Comparison of ENCODE assay signal across 9 cellular contexts in genomic region chr1:86419277-86419903, GRCh38. TPM values are rescaled to one million over a fixed set of nuclear protein-coding genes. Genes with fewer than 3 reads are reported as not detected.
A peak's percentile ranks its signal among the peaks of the same experiment; 100 is the strongest.
DNase-seq lines count a peak whose midpoint lies in the region; ATAC-seq, FAIRE-seq and TF ChIP-seq lines count a peak whose summit lies in the region.
"Had no signal": no experiment of that assay in that cellular context is flagged by ENCODE, and none has a peak within 500 bp of the region (broad histone marks: within the 10 kb centered on the region; RNA-seq: fewer than 3 reads in every experiment).

No MANE protein-coding gene starts in this region.

- in situ Hi-C loops in K562 (cut with MboI): no loop called here

- POLR2A ChIA-PET in PC-9 (lab: Charles Lee; ENCODE audit: unreplicated experiment): no interaction called here
- POLR2A ChIA-PET in K562 (lab: Yijun Ruan, JAX): no interaction called here

- CTCF ChIA-PET in PC-9 (lab: Charles Lee) (no interaction called here), K562 (lab: Yijun Ruan, JAX; ENCODE audit: low intra/inter-chr PET ratio) (interaction anchor here (1.1 to 1.5 kb wide), 5 partner anchors 39 to 89 kb away, joined by 3 to 9 read pairs (median 4); no protein-coding TSS in a partner anchor)

- ATAC-seq in GM18519 (IDR thresholded peaks at IDR 0.05; ENCODE audit: low FRiP score, unreplicated experiment) (peak; percentile 85), HG02981 (IDR thresholded peaks at IDR 0.05; ENCODE audit: unreplicated experiment) (peak; percentile 71), K562 (peak; percentile 89), lower lobe of right lung (peak; percentile 77 to 92)

- TF ChIP-seq EP300 in K562 (IDR thresholded peaks at IDR 0.05; ENCODE audit: low read length): no peak

- H3K4me3 ChIP-seq in BLaER1 treated with 17β-estradiol and CSF1 and Interleukin-3, amounts not matched to agents 10 nM and 100 nM: no peak overlapping the region
- H3K4me3 ChIP-seq in PC-9 (no peak overlapping the region), K562 (no peak overlapping the region), lower lobe of right lung (no peak overlapping the region)
- no peak overlapping the region for H3K4me3 ChIP-seq in effector memory CD4-positive, alpha-beta T cell (ENCODE audit: insufficient read depth, low read depth, low read length, poor library complexity, severe bottlenecking)

- H4K20me1 ChIP-seq in BLaER1 treated with 17β-estradiol and CSF1 and Interleukin-3, amounts not matched to agents 10 nM and 100 nM: no peaks in the 10 kb centered on the region
- H4K20me1 ChIP-seq in PC-9 (ENCODE audit: insufficient read depth): no peaks in the 10 kb centered on the region
- H4K20me1 ChIP-seq in K562 (replicated peaks; ENCODE audit: control insufficient read depth, insufficient read depth, low read length): no peaks in the 10 kb centered on the region

- H3K4me2 ChIP-seq in BLaER1 treated with 17β-estradiol and CSF1 and Interleukin-3, amounts not matched to agents 10 nM and 100 nM: peak overlapping the region in 6 of 11 experiments; percentile 2 to 62 (median 42); a peak in 8 of 22 replicates
- peak overlapping the region; percentile 39; the same call in 1 of the 2 replicates for H3K4me2 ChIP-seq in PC-9
- no peak overlapping the region for H3K4me2 ChIP-seq in K562 (ENCODE audit: insufficient read depth, low read length)

- H3F3A ChIP-seq in PC-9 (ENCODE audit: insufficient read depth, low read depth): no peaks in the 10 kb centered on the region

- peak; percentile 85 for FAIRE-seq in K562 (lab: Jason Lieb, UNC)

- DNase-seq in PC-9 (peak; percentile 55 to 62), K562 (ENCODE audit: extremely low read depth in 1 of 4, low spot score in 3 of 4) (peak; percentile 25 to 66 (median 42)), lower lobe of right lung (no peak), HuH-7.5 (ENCODE audit: low spot score) (no peak)
- DNase-seq in effector memory CD4-positive, alpha-beta T cell: no peak

- H3K79me2 ChIP-seq in PC-9 (ENCODE audit: low read depth) (no peaks in the 10 kb centered on the region), K562 (ENCODE audit: control insufficient read depth, insufficient read depth, low read length) (no peaks in the 10 kb centered on the region)

- no peaks in the 10 kb centered on the region for H3K27me3 ChIP-seq in BLaER1 treated with 17β-estradiol and CSF1 and Interleukin-3, amounts not matched to agents 10 nM and 100 nM
- no peaks in the 10 kb centered on the region for H3K27me3 ChIP-seq in PC-9 (ENCODE audit: insufficient read depth, low read depth)
- H3K27me3 ChIP-seq in K562 (ENCODE audit: control insufficient read depth in 2 of 2, insufficient read depth in 2 of 2, low read length in 2 of 2): peaks cover 0 to 10% of the 10 kb centered on the region in 2 experiments; a peak in 2 of 5 replicates
- no peaks in the 10 kb centered on the region for H3K27me3 ChIP-seq in lower lobe of right lung (ENCODE audit: low read depth)
- no peaks in the 10 kb centered on the region for H3K27me3 ChIP-seq in effector memory CD4-positive, alpha-beta T cell (replicated peaks; ENCODE audit: control insufficient read depth, insufficient read depth, low read length, poor library complexity, severe bottlenecking)

- intact Hi-C loops in PC-9 (cut with micrococcal nuclease; ENCODE audit: unreplicated experiment) (loop anchor here (1.0 to 2.0 kb wide), 3 partner anchors 39 to 83 kb away; no protein-coding TSS in a partner anchor), K562 (cut with micrococcal nuclease) (loop anchor here (1.0 to 5.0 kb wide), 2 partner anchors 53 to 83 kb away; no protein-coding TSS in a partner anchor), lower lobe of right lung (cut with DNase I) (no loop called here)

- no peaks in the 10 kb centered on the region for H3K9me3 ChIP-seq in BLaER1 treated with 17β-estradiol and CSF1 and Interleukin-3, amounts not matched to agents 10 nM and 100 nM (replicated peaks in 1 of 11)
- H3K9me3 ChIP-seq in PC-9 (ENCODE audit: insufficient read depth, low read depth) (no peaks in the 10 kb centered on the region), K562 (replicated peaks; ENCODE audit: control insufficient read depth, insufficient read depth, low read depth, low read length) (no peaks in the 10 kb centered on the region), lower lobe of right lung (no peaks in the 10 kb centered on the region)
- no peaks in the 10 kb centered on the region for H3K9me3 ChIP-seq in effector memory CD4-positive, alpha-beta T cell (ENCODE audit: control insufficient read depth, low read length)

- H3K4me1 ChIP-seq in BLaER1 treated with 17β-estradiol and CSF1 and Interleukin-3, amounts not matched to agents 10 nM and 100 nM: peaks cover 0 to 53% (median 2%) of the 10 kb centered on the region in 10 experiments; a peak in 9 of 20 replicates
- H3K4me1 ChIP-seq in PC-9 (replicated peaks; ENCODE audit: insufficient read depth) (peaks cover 36% of the 10 kb centered on the region), K562 (replicated peaks in 1 of 2; ENCODE audit: control insufficient read depth in 2 of 2, insufficient read depth in 2 of 2, low read length in 2 of 2) (no peaks in the 10 kb centered on the region), lower lobe of right lung (no peaks in the 10 kb centered on the region)
- H3K4me1 ChIP-seq in effector memory CD4-positive, alpha-beta T cell (ENCODE audit: control insufficient read depth, insufficient read depth, low read length, poor library complexity, severe bottlenecking): no peaks in the 10 kb centered on the region

- H2AFZ ChIP-seq in PC-9 (peak overlapping the region; percentile 66; the same call in 1 of the 2 replicates), K562 (ENCODE audit: low read depth, low read length) (peak overlapping the region; percentile 37)

- no peak overlapping the region; a peak in 1 of 22 replicates for H3K9ac ChIP-seq in BLaER1 treated with 17β-estradiol and CSF1 and Interleukin-3, amounts not matched to agents 10 nM and 100 nM
- no peak overlapping the region for H3K9ac ChIP-seq in K562 (ENCODE audit: insufficient read depth in 1 of 2, low read depth in 2 of 2, low read length in 2 of 2)

- peak; percentile 85 for TF ChIP-seq CTCF in PC-9 (conservative IDR thresholded peaks at IDR 0.05)
- peak; percentile 69 to 87 (median 86) for TF ChIP-seq CTCF in K562 (IDR thresholded peaks at IDR 0.05 in 2 of 3, conservative IDR thresholded peaks at IDR 0.05 in 1 of 3; ENCODE audit: insufficient read depth in 2 of 3, low read depth in 1 of 3, low read length in 3 of 3)
- TF ChIP-seq CTCF in lower lobe of right lung (IDR thresholded peaks at IDR 0.05): peak; percentile 50

- TF ChIP-seq POLR2A in K562 (conservative IDR thresholded peaks at IDR 0.05): no peak

- no TSS peak for BruUV-seq in PC-9 (replicated peaks; lab: Mats Ljungman, UMichigan)
- no TSS peak for BruUV-seq in K562 (replicated peaks; lab: Mats Ljungman, UMichigan)

- H3K36me3 ChIP-seq in BLaER1 treated with 17β-estradiol and CSF1 and Interleukin-3, amounts not matched to agents 10 nM and 100 nM: no peaks in the 10 kb centered on the region
- H3K36me3 ChIP-seq in PC-9 (ENCODE audit: low read depth) (no peaks in the 10 kb centered on the region), K562 (ENCODE audit: control insufficient read depth, insufficient read depth, low read length) (no peaks in the 10 kb centered on the region), lower lobe of right lung (no peaks in the 10 kb centered on the region)
- no peaks in the 10 kb centered on the region for H3K36me3 ChIP-seq in effector memory CD4-positive, alpha-beta T cell (ENCODE audit: control insufficient read depth, insufficient read depth, low read length)

- no peaks in the 10 kb centered on the region; the same call in 1 of the 2 replicates for H3K9me2 ChIP-seq in PC-9 (ENCODE audit: insufficient read depth)

- WGBS in K562 (ENCODE audit: insufficient coverage, low coverage, missing lambda C conversion rate): 31% methylated on average over 4 of the region's 4 CpGs

- peak; percentile 81 to 94 for TF ChIP-seq RAD21 in K562 (CRISPR knock-in tag; conservative IDR thresholded peaks at IDR 0.05 in 1 of 2, IDR thresholded peaks at IDR 0.05 in 1 of 2)

- no peaks in the 10 kb centered on the region for H3K9me1 ChIP-seq in K562 (ENCODE audit: control insufficient read depth, insufficient read depth, low read length)

- no peak overlapping the region for H3K27ac ChIP-seq in BLaER1 treated with 17β-estradiol and CSF1 and Interleukin-3, amounts not matched to agents 10 nM and 100 nM
- H3K27ac ChIP-seq in PC-9 (no peak overlapping the region), K562 (ENCODE audit: extremely low read depth, low read depth, low read length) (no peak overlapping the region), lower lobe of right lung (no peak overlapping the region)
- no peak overlapping the region for H3K27ac ChIP-seq in effector memory CD4-positive, alpha-beta T cell (ENCODE audit: insufficient read depth, low read length, poor library complexity, severe bottlenecking)

RNA-seq across cellular contexts. Expression of gene CLCA2, which starts 4.6 kb away (rescaled TPM):
- total RNA-seq in PC-9 (2021) (0.20 and 0.25 TPM in 2 replicates), K562 (2014; rRNA removed) (not detected in 2 replicates), K562 (2014; rRNA removed; fragmentation: Illumina TruSeq; extraction: Trizol) (not detected in 2 replicates), K562 (2015; rRNA removed; fragmentation: Illumina TruSeq; extraction: Trizol) (not detected in 2 replicates), K562 (2021) (not detected in 2 replicates), lower lobe of right lung (0.62 TPM)
- total RNA-seq in K562 (2011; cell fraction: chromatin; rRNA removed; ENCODE audit: low replicate concordance): not detected in 2 replicates
- total RNA-seq in K562 (2011; cell fraction: nucleolus; rRNA removed): not detected in 2 replicates
- total RNA-seq in K562 (2011; cell fraction: nucleoplasm; rRNA removed): not detected in 2 replicates
- polyA plus RNA-seq in K562 (2011; rRNA removed) (0.03 TPM in 1 of 2 replicates, not detected in the other), K562 (2014; fragmentation: Illumina TruSeq; extraction: Trizol) (not detected in 2 replicates), K562 (2014; fragmentation: Nextera tagmentation; extraction: Ambion mirVana) (not detected), K562 (2014; rRNA removed) (not detected in 2 replicates)
- 0.01 TPM in 1 of 2 replicates, not detected in the other for polyA plus RNA-seq in K562 (2011; cell fraction: cytosol; rRNA removed)
- polyA plus RNA-seq in K562 (2011; cell fraction: nucleus; rRNA removed): not detected in 2 replicates
- not detected in 2 replicates for polyA plus RNA-seq in K562 (2012)
- polyA minus RNA-seq in K562 (2011; rRNA and poly(A)+ RNA removed): not detected in 2 replicates
- not detected in 2 replicates for polyA minus RNA-seq in K562 (2011; cell fraction: cytosol; rRNA and poly(A)+ RNA removed)
- polyA minus RNA-seq in K562 (2011; cell fraction: nucleus; rRNA and poly(A)+ RNA removed): not detected in 2 replicates
- total RNA-seq: T-helper 1 cell treated with Interleukin-12 subunit alpha and Interleukin-12 subunit beta and Interleukin-4 antibody, amounts not matched to agents 30 ng/mL and 1 ng/mL, for 36 hours had no signal

RNA-seq across cellular contexts. Expression of gene ODF2L, which starts 23.3 kb away (rescaled TPM):
- total RNA-seq in PC-9 (2021) (33.6 and 41.7 TPM in 2 replicates), K562 (2014; rRNA removed) (2.4 and 3.3 TPM in 2 replicates), K562 (2014; rRNA removed; fragmentation: Illumina TruSeq; extraction: Trizol) (4.7 and 6.1 TPM in 2 replicates), K562 (2015; rRNA removed; fragmentation: Illumina TruSeq; extraction: Trizol) (4.4 and 5.9 TPM in 2 replicates), K562 (2021) (5.4 and 6.0 TPM in 2 replicates), lower lobe of right lung (46.6 TPM)
- total RNA-seq in K562 (2011; cell fraction: chromatin; rRNA removed; ENCODE audit: low replicate concordance): 2.8 and 11.8 TPM in 2 replicates
- 0.67 and 2.5 TPM in 2 replicates for total RNA-seq in K562 (2011; cell fraction: nucleolus; rRNA removed)
- total RNA-seq in K562 (2011; cell fraction: nucleoplasm; rRNA removed): 4.9 TPM in 2 replicates
- polyA plus RNA-seq in K562 (2011; rRNA removed) (1.3 and 3.4 TPM in 2 replicates), K562 (2014; fragmentation: Illumina TruSeq; extraction: Trizol) (3.3 and 5.6 TPM in 2 replicates), K562 (2014; fragmentation: Nextera tagmentation; extraction: Ambion mirVana) (1 to 10 TPM; 2.2 to 3.3 TPM), K562 (2014; rRNA removed) (3.8 and 4.7 TPM in 2 replicates)
- 0.41 and 0.45 TPM in 2 replicates for polyA plus RNA-seq in K562 (2011; cell fraction: cytosol; rRNA removed)
- 1.5 and 2.0 TPM in 2 replicates for polyA plus RNA-seq in K562 (2011; cell fraction: nucleus; rRNA removed)
- 2.7 and 3.4 TPM in 2 replicates for polyA plus RNA-seq in K562 (2012)
- polyA minus RNA-seq in K562 (2011; rRNA and poly(A)+ RNA removed): 1.4 and 1.9 TPM in 2 replicates
- polyA minus RNA-seq in K562 (2011; cell fraction: cytosol; rRNA and poly(A)+ RNA removed): 0.55 and 2.0 TPM in 2 replicates
- polyA minus RNA-seq in K562 (2011; cell fraction: nucleus; rRNA and poly(A)+ RNA removed): 2.3 and 3.6 TPM in 2 replicates

RNA-seq across cellular contexts. Expression of gene CLCA1, which starts 49.3 kb away (rescaled TPM):
- total RNA-seq in PC-9 (2021) (not detected in 2 replicates), K562 (2014; rRNA removed) (not detected in 2 replicates), K562 (2014; rRNA removed; fragmentation: Illumina TruSeq; extraction: Trizol) (not detected in 2 replicates), K562 (2015; rRNA removed; fragmentation: Illumina TruSeq; extraction: Trizol) (not detected in 2 replicates), K562 (2021) (0.04 and 0.22 TPM in 2 replicates), lower lobe of right lung (not detected)
- total RNA-seq in K562 (2011; cell fraction: chromatin; rRNA removed; ENCODE audit: low replicate concordance): 0.09 TPM in 1 of 2 replicates, not detected in the other
- total RNA-seq in K562 (2011; cell fraction: nucleolus; rRNA removed): 0.13 and 0.17 TPM in 2 replicates
- total RNA-seq in K562 (2011; cell fraction: nucleoplasm; rRNA removed): not detected in 2 replicates
- polyA plus RNA-seq in K562 (2011; rRNA removed) (0.03 and 0.08 TPM in 2 replicates), K562 (2014; fragmentation: Illumina TruSeq; extraction: Trizol) (0.08 TPM in 1 of 2 replicates, not detected in the other), K562 (2014; fragmentation: Nextera tagmentation; extraction: Ambion mirVana) (under 1 TPM in 1 of 2 experiments, not detected in 1; 0.03 TPM), K562 (2014; rRNA removed) (not detected in 2 replicates)
- polyA plus RNA-seq in K562 (2011; cell fraction: cytosol; rRNA removed): 0.03 TPM in 1 of 2 replicates, not detected in the other
- 0.09 TPM in 1 of 2 replicates, not detected in the other for polyA plus RNA-seq in K562 (2011; cell fraction: nucleus; rRNA removed)
- 0.07 TPM in 1 of 2 replicates, not detected in the other for polyA plus RNA-seq in K562 (2012)
- 0.09 and 0.11 TPM in 2 replicates for polyA minus RNA-seq in K562 (2011; rRNA and poly(A)+ RNA removed)
- polyA minus RNA-seq in K562 (2011; cell fraction: cytosol; rRNA and poly(A)+ RNA removed): not detected in 2 replicates
- not detected in 2 replicates for polyA minus RNA-seq in K562 (2011; cell fraction: nucleus; rRNA and poly(A)+ RNA removed)
- total RNA-seq: T-helper 1 cell treated with Interleukin-12 subunit alpha and Interleukin-12 subunit beta and Interleukin-4 antibody, amounts not matched to agents 30 ng/mL and 1 ng/mL, for 36 hours had no signal

Comparison
In these comparisons a context has a peak if more than half of its experiments do, and no peak if none do; other contexts are left out.
1. DNase-seq: peak in PC-9 (2 of 2) and K562 (4 of 4); none in lower lobe of right lung (single experiment), HuH-7.5 (single experiment) and effector memory CD4-positive, alpha-beta T cell (0 of 3).
2. Peak in every context shown above with its lines, with median percentiles within 50 percentile points of each other: ATAC-seq and CTCF ChIP-seq.